Comparison of ENCODE assay signal across 1 cellular context in genomic region chr22:25405854-25406509, GRCh38.
TF ChIP-seq lines count a peak whose summit lies in the region.

No MANE protein-coding gene starts in this region.

TF ChIP-seq in HEK293, 187 proteins besides CTCF, POLR2A, EP300 and RAD21 (continued from another document):
- no peak for TF ChIP-seq ZNF513 (tag by site-specific recombination; IDR thresholded peaks at IDR 0.05)
